In genomic region chr14:85471156-85471555, GRCh38 we compare ENCODE assay signal across 2 cellular contexts.
TF ChIP-seq lines count a peak whose summit lies in the region.

No MANE protein-coding gene starts in this region.

TF ChIP-seq in A549, 52 proteins besides CTCF, POLR2A, EP300 and RAD21 (continued from another document):
- TF ChIP-seq REST (IDR thresholded peaks at IDR 0.05) (no peak), KDM5A (IDR thresholded peaks at IDR 0.05) (no peak), ZSCAN20 (CRISPR knock-in tag; IDR thresholded peaks at IDR 0.05) (no peak), HOXB5 (CRISPR knock-in tag; IDR thresholded peaks at IDR 0.05) (no peak), FOSL2 (IDR thresholded peaks at IDR 0.05) (no peak), FOSL2 (CRISPR knock-in tag; IDR thresholded peaks at IDR 0.05) (no peak), GATA3 (IDR thresholded peaks at IDR 0.05; ENCODE audit: borderline replicate concordance) (no peak), ZFP36 (IDR thresholded peaks at IDR 0.05; ENCODE audit: borderline replicate concordance, partially characterized antibody) (no peak), FOXS1 (CRISPR knock-in tag; IDR thresholded peaks at IDR 0.05) (no peak), MYC (IDR thresholded peaks at IDR 0.05; ENCODE audit: borderline replicate concordance, low read length) (no peak), TFCP2L1 (CRISPR knock-in tag; IDR thresholded peaks at IDR 0.05) (no peak), CBX2 (IDR thresholded peaks at IDR 0.05; ENCODE audit: borderline replicate concordance, low read depth) (no peak), USF2 (IDR thresholded peaks at IDR 0.05) (no peak), EHMT2 (IDR thresholded peaks at IDR 0.05; ENCODE audit: low read depth) (no peak), HEYL (CRISPR knock-in tag; IDR thresholded peaks at IDR 0.05) (no peak), ESRRA (IDR thresholded peaks at IDR 0.05; ENCODE audit: borderline replicate concordance, low read length) (no peak), CHD4 (IDR thresholded peaks at IDR 0.05; ENCODE audit: borderline replicate concordance) (no peak), HDAC2 (IDR thresholded peaks at IDR 0.05) (no peak)

TF ChIP-seq in IMR-90, 13 proteins besides CTCF, POLR2A, EP300 and RAD21 (continued from another document):
- TF ChIP-seq NFE2L2 (IDR thresholded peaks at IDR 0.05; ENCODE audit: low read depth, low read length), result no peak
- no peak for TF ChIP-seq SMC3 (IDR thresholded peaks at IDR 0.05; ENCODE audit: low read depth, low read length)
